ENCODE assay signal across 2 cellular contexts in the genomic region with DNA sequence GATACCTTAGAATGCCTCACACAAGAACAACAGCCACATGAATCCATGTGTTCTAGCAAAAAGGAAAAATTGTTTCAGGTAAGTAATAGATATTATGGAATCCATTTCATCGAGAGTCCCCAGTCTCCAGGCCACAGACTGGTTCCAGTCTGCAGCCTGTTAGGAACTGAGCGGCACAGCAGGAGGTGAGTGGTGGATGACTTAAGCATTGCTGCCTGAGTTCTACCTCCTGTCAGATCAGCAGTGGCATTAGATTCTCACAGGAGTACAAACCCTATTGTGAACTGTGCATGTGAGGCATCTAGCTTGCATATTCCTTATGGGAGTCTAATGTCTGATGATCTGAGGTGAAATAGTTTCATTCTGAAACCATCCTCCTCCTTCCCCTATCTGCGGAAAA.
TF ChIP-seq lines count a peak whose summit lies in the region.

No MANE protein-coding gene starts in this region.

TF ChIP-seq in IMR-90, 13 proteins besides CTCF, POLR2A, EP300 and RAD21:
- no peak for TF ChIP-seq BHLHE40 (IDR thresholded peaks at IDR 0.05; ENCODE audit: low read depth, low read length)
- TF ChIP-seq MXI1 (IDR thresholded peaks at IDR 0.05; ENCODE audit: borderline replicate concordance, low read depth, low read length): no peak
- no peak for TF ChIP-seq RCOR1 (IDR thresholded peaks at IDR 0.05; ENCODE audit: insufficient replicate concordance, low read length)
TF ChIP-seq in IMR-90: peak in this region for 0.

TF ChIP-seq in SK-N-SH treated with all-trans-retinoic acid at 6 μM for 48 hours, 23 proteins besides CTCF, POLR2A, EP300 and RAD21:
- TF ChIP-seq, protein P1, sequence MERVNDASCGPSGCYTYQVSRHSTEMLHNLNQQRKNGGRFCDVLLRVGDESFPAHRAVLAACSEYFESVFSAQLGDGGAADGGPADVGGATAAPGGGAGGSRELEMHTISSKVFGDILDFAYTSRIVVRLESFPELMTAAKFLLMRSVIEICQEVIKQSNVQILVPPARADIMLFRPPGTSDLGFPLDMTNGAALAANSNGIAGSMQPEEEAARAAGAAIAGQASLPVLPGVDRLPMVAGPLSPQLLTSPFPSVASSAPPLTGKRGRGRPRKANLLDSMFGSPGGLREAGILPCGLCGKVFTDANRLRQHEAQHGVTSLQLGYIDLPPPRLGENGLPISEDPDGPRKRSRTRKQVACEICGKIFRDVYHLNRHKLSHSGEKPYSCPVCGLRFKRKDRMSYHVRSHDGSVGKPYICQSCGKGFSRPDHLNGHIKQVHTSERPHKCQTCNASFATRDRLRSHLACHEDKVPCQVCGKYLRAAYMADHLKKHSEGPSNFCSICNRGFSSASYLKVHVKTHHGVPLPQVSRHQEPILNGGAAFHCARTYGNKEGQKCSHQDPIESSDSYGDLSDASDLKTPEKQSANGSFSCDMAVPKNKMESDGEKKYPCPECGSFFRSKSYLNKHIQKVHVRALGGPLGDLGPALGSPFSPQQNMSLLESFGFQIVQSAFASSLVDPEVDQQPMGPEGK (CRISPR knock-in tag; IDR thresholded peaks at IDR 0.05; ENCODE audit: borderline replicate concordance): no peak
- TF ChIP-seq ARNTL (CRISPR knock-in tag; IDR thresholded peaks at IDR 0.05; ENCODE audit: borderline replicate concordance, low read depth): no peak
- no peak for TF ChIP-seq ZFP3 (CRISPR knock-in tag; IDR thresholded peaks at IDR 0.05)
- no peak for TF ChIP-seq CSDC2 (CRISPR knock-in tag; IDR thresholded peaks at IDR 0.05)
- no peak for TF ChIP-seq ZFP30 (CRISPR knock-in tag; IDR thresholded peaks at IDR 0.05)
- no peak for TF ChIP-seq SNAI2 (CRISPR knock-in tag; IDR thresholded peaks at IDR 0.05)
- TF ChIP-seq ZNF70 (CRISPR knock-in tag; IDR thresholded peaks at IDR 0.05): no peak
- TF ChIP-seq GLIS3 (CRISPR knock-in tag; IDR thresholded peaks at IDR 0.05): no peak
- no peak for TF ChIP-seq OSR1 (CRISPR knock-in tag; IDR thresholded peaks at IDR 0.05)
- TF ChIP-seq, protein P2, sequence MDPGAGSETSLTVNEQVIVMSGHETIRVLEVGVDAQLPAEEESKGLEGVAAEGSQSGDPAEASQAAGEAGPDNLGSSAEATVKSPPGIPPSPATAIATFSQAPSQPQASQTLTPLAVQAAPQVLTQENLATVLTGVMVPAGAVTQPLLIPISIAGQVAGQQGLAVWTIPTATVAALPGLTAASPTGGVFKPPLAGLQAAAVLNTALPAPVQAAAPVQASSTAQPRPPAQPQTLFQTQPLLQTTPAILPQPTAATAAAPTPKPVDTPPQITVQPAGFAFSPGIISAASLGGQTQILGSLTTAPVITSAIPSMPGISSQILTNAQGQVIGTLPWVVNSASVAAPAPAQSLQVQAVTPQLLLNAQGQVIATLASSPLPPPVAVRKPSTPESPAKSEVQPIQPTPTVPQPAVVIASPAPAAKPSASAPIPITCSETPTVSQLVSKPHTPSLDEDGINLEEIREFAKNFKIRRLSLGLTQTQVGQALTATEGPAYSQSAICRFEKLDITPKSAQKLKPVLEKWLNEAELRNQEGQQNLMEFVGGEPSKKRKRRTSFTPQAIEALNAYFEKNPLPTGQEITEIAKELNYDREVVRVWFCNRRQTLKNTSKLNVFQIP (CRISPR knock-in tag; IDR thresholded peaks at IDR 0.05; ENCODE audit: borderline replicate concordance, low read depth): no peak
- TF ChIP-seq TOX (CRISPR knock-in tag; IDR thresholded peaks at IDR 0.05; ENCODE audit: borderline replicate concordance): no peak
- no peak for TF ChIP-seq ISL1 (CRISPR knock-in tag; IDR thresholded peaks at IDR 0.05)
- TF ChIP-seq, protein P3, sequence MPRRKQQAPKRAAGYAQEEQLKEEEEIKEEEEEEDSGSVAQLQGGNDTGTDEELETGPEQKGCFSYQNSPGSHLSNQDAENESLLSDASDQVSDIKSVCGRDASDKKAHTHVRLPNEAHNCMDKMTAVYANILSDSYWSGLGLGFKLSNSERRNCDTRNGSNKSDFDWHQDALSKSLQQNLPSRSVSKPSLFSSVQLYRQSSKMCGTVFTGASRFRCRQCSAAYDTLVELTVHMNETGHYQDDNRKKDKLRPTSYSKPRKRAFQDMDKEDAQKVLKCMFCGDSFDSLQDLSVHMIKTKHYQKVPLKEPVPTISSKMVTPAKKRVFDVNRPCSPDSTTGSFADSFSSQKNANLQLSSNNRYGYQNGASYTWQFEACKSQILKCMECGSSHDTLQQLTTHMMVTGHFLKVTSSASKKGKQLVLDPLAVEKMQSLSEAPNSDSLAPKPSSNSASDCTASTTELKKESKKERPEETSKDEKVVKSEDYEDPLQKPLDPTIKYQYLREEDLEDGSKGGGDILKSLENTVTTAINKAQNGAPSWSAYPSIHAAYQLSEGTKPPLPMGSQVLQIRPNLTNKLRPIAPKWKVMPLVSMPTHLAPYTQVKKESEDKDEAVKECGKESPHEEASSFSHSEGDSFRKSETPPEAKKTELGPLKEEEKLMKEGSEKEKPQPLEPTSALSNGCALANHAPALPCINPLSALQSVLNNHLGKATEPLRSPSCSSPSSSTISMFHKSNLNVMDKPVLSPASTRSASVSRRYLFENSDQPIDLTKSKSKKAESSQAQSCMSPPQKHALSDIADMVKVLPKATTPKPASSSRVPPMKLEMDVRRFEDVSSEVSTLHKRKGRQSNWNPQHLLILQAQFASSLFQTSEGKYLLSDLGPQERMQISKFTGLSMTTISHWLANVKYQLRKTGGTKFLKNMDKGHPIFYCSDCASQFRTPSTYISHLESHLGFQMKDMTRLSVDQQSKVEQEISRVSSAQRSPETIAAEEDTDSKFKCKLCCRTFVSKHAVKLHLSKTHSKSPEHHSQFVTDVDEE (CRISPR knock-in tag; IDR thresholded peaks at IDR 0.05): no peak
- no peak for TF ChIP-seq TCF4 (CRISPR knock-in tag; IDR thresholded peaks at IDR 0.05; ENCODE audit: borderline replicate concordance)
